1 cellular context compared by ENCODE assay signal in genomic region chr15:51861557-51862350, GRCh38.
TF ChIP-seq lines count a peak whose summit lies in the region.

No MANE protein-coding gene starts in this region.

TF ChIP-seq in WTC11, 78 proteins besides CTCF, POLR2A, EP300 and RAD21 (continued from another document):
- TF ChIP-seq, protein P1, sequence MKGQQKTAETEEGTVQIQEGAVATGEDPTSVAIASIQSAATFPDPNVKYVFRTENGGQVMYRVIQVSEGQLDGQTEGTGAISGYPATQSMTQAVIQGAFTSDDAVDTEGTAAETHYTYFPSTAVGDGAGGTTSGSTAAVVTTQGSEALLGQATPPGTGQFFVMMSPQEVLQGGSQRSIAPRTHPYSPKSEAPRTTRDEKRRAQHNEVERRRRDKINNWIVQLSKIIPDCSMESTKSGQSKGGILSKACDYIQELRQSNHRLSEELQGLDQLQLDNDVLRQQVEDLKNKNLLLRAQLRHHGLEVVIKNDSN (CRISPR knock-in tag; IDR thresholded peaks at IDR 0.05) = no peak
- TF ChIP-seq CDX4 (CRISPR knock-in tag; IDR thresholded peaks at IDR 0.05; ENCODE audit: borderline replicate concordance) = no peak
- TF ChIP-seq ZNF425 (CRISPR knock-in tag; conservative IDR thresholded peaks at IDR 0.05) = no peak
- no peak for TF ChIP-seq ZNF416 (CRISPR knock-in tag; IDR thresholded peaks at IDR 0.05)
- TF ChIP-seq PRRX2 (CRISPR knock-in tag; IDR thresholded peaks at IDR 0.05) = no peak
- TF ChIP-seq FOXP1 (CRISPR knock-in tag; IDR thresholded peaks at IDR 0.05; ENCODE audit: borderline replicate concordance) = no peak
- TF ChIP-seq OVOL2 (CRISPR knock-in tag; IDR thresholded peaks at IDR 0.05; ENCODE audit: borderline replicate concordance) = no peak
- TF ChIP-seq ZNF219 (CRISPR knock-in tag; IDR thresholded peaks at IDR 0.05; ENCODE audit: borderline replicate concordance) = no peak
- TF ChIP-seq, protein P2, sequence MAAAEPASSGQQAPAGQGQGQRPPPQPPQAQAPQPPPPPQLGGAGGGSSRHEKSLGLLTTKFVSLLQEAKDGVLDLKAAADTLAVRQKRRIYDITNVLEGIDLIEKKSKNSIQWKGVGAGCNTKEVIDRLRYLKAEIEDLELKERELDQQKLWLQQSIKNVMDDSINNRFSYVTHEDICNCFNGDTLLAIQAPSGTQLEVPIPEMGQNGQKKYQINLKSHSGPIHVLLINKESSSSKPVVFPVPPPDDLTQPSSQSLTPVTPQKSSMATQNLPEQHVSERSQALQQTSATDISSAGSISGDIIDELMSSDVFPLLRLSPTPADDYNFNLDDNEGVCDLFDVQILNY (CRISPR knock-in tag; IDR thresholded peaks at IDR 0.05) = no peak
- TF ChIP-seq NFATC4 (CRISPR knock-in tag; IDR thresholded peaks at IDR 0.05) = no peak
- TF ChIP-seq GRHL2 (CRISPR knock-in tag; IDR thresholded peaks at IDR 0.05; ENCODE audit: insufficient replicate concordance, severe bottlenecking) = no peak
